In genomic region chr3:123138819-123139517, GRCh38 we compare ENCODE assay signal across 1 cellular context.
TF ChIP-seq lines count a peak whose summit lies in the region.

No MANE protein-coding gene starts in this region.

TF ChIP-seq in SK-N-SH, 30 proteins besides CTCF, POLR2A, EP300 and RAD21 (continued from another document):
- TF ChIP-seq IRF3 (IDR thresholded peaks at IDR 0.05; ENCODE audit: low read depth, low read length): no peak
- no peak for TF ChIP-seq ELF1 (IDR thresholded peaks at IDR 0.05)
- TF ChIP-seq FOSL2 (IDR thresholded peaks at IDR 0.05; ENCODE audit: borderline replicate concordance, low read depth): no peak
- TF ChIP-seq PBX3 (IDR thresholded peaks at IDR 0.05): 0 out of 2 replicates have a peak, but pooled peaks have one; percentile 11
- TF ChIP-seq POLR2AphosphoS5 (IDR thresholded peaks at IDR 0.05; ENCODE audit: low read depth, low read length): peak; percentile 67; the same call in 1 of the 2 replicates
- TF ChIP-seq NRF1 (IDR thresholded peaks at IDR 0.05; ENCODE audit: low read depth, low read length): no peak
- TF ChIP-seq, protein P1, sequence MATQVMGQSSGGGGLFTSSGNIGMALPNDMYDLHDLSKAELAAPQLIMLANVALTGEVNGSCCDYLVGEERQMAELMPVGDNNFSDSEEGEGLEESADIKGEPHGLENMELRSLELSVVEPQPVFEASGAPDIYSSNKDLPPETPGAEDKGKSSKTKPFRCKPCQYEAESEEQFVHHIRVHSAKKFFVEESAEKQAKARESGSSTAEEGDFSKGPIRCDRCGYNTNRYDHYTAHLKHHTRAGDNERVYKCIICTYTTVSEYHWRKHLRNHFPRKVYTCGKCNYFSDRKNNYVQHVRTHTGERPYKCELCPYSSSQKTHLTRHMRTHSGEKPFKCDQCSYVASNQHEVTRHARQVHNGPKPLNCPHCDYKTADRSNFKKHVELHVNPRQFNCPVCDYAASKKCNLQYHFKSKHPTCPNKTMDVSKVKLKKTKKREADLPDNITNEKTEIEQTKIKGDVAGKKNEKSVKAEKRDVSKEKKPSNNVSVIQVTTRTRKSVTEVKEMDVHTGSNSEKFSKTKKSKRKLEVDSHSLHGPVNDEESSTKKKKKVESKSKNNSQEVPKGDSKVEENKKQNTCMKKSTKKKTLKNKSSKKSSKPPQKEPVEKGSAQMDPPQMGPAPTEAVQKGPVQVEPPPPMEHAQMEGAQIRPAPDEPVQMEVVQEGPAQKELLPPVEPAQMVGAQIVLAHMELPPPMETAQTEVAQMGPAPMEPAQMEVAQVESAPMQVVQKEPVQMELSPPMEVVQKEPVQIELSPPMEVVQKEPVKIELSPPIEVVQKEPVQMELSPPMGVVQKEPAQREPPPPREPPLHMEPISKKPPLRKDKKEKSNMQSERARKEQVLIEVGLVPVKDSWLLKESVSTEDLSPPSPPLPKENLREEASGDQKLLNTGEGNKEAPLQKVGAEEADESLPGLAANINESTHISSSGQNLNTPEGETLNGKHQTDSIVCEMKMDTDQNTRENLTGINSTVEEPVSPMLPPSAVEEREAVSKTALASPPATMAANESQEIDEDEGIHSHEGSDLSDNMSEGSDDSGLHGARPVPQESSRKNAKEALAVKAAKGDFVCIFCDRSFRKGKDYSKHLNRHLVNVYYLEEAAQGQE (IDR thresholded peaks at IDR 0.05; ENCODE audit: low read depth, low read length): no peak; the same call in 1 of the 2 replicates
- TF ChIP-seq, protein P2, sequence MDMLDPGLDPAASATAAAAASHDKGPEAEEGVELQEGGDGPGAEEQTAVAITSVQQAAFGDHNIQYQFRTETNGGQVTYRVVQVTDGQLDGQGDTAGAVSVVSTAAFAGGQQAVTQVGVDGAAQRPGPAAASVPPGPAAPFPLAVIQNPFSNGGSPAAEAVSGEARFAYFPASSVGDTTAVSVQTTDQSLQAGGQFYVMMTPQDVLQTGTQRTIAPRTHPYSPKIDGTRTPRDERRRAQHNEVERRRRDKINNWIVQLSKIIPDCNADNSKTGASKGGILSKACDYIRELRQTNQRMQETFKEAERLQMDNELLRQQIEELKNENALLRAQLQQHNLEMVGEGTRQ (IDR thresholded peaks at IDR 0.05; ENCODE audit: borderline replicate concordance, low read depth, low read length): no peak
- TF ChIP-seq GATA2 (CRISPR knock-in tag; IDR thresholded peaks at IDR 0.05): peak; percentile 76
- peak; percentile 89 for TF ChIP-seq CHD2 (IDR thresholded peaks at IDR 0.05; ENCODE audit: low read length, partially characterized antibody)
- TF ChIP-seq JUND (IDR thresholded peaks at IDR 0.05): no peak
